In the genomic region with DNA sequence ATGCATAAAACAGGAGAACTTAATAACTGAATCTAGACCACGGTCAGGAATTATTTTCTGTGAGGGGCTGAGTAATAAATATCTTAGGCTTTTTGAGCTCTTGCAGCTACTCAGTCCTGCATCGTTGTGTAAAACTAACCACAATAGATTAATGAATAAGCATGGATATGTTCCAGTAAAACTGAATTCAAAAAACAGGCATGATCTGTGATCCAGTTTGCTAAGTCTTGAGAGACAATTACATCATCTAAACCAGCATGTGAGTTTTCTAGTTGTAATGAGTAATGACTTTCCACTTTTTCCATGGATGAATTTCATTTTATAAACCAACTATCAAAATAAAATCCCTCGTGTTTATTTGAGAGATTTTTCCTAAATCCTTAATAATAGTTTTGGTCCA, we compare ENCODE assay signal across 13 cellular contexts.
DNase-seq lines count a peak whose midpoint lies in the region; TF ChIP-seq lines count a peak whose summit lies in the region.
"Had no signal": no experiment of that assay in that cellular context is flagged by ENCODE, and none has a peak within 500 bp of the region (broad histone marks: within the 10 kb centered on the region; RNA-seq: fewer than 3 reads in every experiment).

No MANE protein-coding gene starts in this region.

- H3K27me3 ChIP-seq in SJSA1 (replicated peaks) (no peaks in the 10 kb centered on the region), fibroblast of lung (ENCODE audit: control insufficient read depth, insufficient read depth, low read length) (no peaks in the 10 kb centered on the region)
- H3K27me3 ChIP-seq: spleen, tibial nerve had no signal

- no peak for TF ChIP-seq CTCF in fibroblast of lung (conservative IDR thresholded peaks at IDR 0.05 in 1 of 2, IDR thresholded peaks at IDR 0.05 in 1 of 2; ENCODE audit: low read depth in 1 of 2, low read length in 2 of 2)
- no peak for TF ChIP-seq CTCF in retinal pigment epithelial cell (conservative IDR thresholded peaks at IDR 0.05; ENCODE audit: low read depth, low read length)

- H3K9me3 ChIP-seq in SJSA1 (replicated peaks) (no peaks in the 10 kb centered on the region), fibroblast of lung (ENCODE audit: control insufficient read depth, insufficient read depth, low read depth, low read length) (no peaks in the 10 kb centered on the region)
- H3K9me3 ChIP-seq: spleen, tibial nerve had no signal

- H3K4me1 ChIP-seq in SJSA1 (replicated peaks): peaks cover 46% of the 10 kb centered on the region
- H3K4me1 ChIP-seq in fibroblast of lung (ENCODE audit: control insufficient read depth, extremely low read depth, insufficient read depth, low read length): peaks cover 5% of the 10 kb centered on the region
- H3K4me1 ChIP-seq: spleen, tibial nerve had no signal

- H4K20me1 ChIP-seq in fibroblast of lung (ENCODE audit: control insufficient read depth, extremely low read depth, insufficient read depth, low read length): no peaks in the 10 kb centered on the region

- no peak overlapping the region for H2AFZ ChIP-seq in fibroblast of lung (ENCODE audit: low read length)

- H3K27ac ChIP-seq in SJSA1 (peak overlapping the region; percentile 18; the same call in 1 of the 2 replicates), fibroblast of lung (ENCODE audit: insufficient read depth, low read length) (no peak overlapping the region)
- H3K27ac ChIP-seq: 22Rv1, spleen, tibial nerve had no signal

- no peaks in the 10 kb centered on the region for H3K79me2 ChIP-seq in fibroblast of lung (ENCODE audit: control insufficient read depth, insufficient read depth, low read length)

- H3K36me3 ChIP-seq in SJSA1: no peaks in the 10 kb centered on the region
- no peaks in the 10 kb centered on the region for H3K36me3 ChIP-seq in fibroblast of lung (ENCODE audit: control insufficient read depth, insufficient read depth, low read length)
- H3K36me3 ChIP-seq: spleen, tibial nerve had no signal

- no peak overlapping the region for H3K4me2 ChIP-seq in fibroblast of lung (ENCODE audit: extremely low read depth, insufficient read depth, low read length)

- H3K9ac ChIP-seq in fibroblast of lung (ENCODE audit: insufficient read depth, low read length): no peak overlapping the region

- H3K4me3 ChIP-seq in SJSA1 (no peak overlapping the region), fibroblast of lung (replicated peaks in 1 of 4; ENCODE audit: control extremely low read depth in 1 of 4, insufficient read depth in 1 of 4, low read depth in 3 of 4, low read length in 4 of 4) (no peak overlapping the region), retinal pigment epithelial cell (ENCODE audit: low read length) (no peak overlapping the region)
- H3K4me3 ChIP-seq: spleen, tibial nerve had no signal

- DNase-seq in DMS79 (lab: John Stamatoyannopoulos, UW) (peak; percentile 14), DMS79 treated with DMSO at 0.1 percent for 48 hours (lab: John Stamatoyannopoulos, UW) (no peak), SJSA1 (ENCODE audit: low read depth in 1 of 2, low spot score in 2 of 2) (no peak), fibroblast of lung (ENCODE audit: low read depth in 2 of 2) (peak; percentile 97 to 98), retinal pigment epithelial cell (ENCODE audit: low read depth) (peak; percentile 87), DMS153 (lab: John Stamatoyannopoulos, UW) (no peak), SKM-1 treated with dmso at 0.1 percent for 144 hours (lab: John Stamatoyannopoulos, UW; ENCODE audit: unreplicated experiment) (no peak), DMS53 treated with DMSO at 0.1 percent for 48 hours (lab: John Stamatoyannopoulos, UW; ENCODE audit: unreplicated experiment) (no peak)
- DNase-seq: NCI-H446 treated with DMSO at 0.1 percent for 48 hours, RPMI8226, spleen had no signal

Comparison
In these comparisons a context has a peak if more than half of its experiments do, and no peak if none do; other contexts are left out.
1. DNase-seq: peak in DMS79 (single experiment), fibroblast of lung (2 of 2) and retinal pigment epithelial cell (single experiment); none in DMS79 treated with DMSO at 0.1 percent for 48 hours (single experiment), SJSA1 (0 of 2), DMS153 (single experiment), SKM-1 treated with dmso at 0.1 percent for 144 hours (single experiment) and DMS53 treated with DMSO at 0.1 percent for 48 hours (single experiment).